Comparison of ENCODE assay signal across 1 cellular context in the genomic region with DNA sequence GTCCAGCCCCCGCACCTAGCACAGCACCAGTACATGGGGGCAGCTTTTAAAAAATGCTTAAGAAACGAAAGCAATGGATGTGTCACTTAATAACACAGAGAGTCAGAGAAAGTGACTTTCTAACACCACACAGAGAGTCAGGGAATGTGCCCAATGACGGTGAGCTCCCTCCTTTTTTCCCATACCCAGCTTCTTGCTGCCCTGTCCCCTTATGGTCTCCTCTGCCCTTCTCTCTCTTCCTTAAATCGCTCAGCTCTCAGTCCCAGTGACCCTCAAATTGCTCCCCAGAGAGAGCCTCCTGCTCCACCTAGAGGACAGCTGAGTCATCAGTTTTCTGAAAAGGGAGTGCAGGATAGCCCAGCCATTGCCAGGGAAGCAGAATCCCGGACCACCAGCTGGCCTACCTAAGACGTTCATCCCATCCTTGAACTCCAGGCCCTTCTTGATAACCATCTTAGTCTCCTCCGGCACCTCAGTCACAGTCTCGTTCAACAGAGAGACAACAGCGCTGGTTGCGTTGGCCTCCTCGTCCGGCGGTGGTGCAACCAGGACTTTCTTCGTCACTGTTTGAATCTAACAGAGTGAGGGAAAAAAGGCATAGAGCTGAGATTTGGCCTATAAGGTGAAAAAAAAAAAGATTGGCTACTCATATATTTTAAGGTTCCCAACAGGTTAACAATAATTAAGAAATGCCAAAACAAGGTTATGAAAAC.
TF ChIP-seq lines count a peak whose summit lies in the region.

No MANE protein-coding gene starts in this region.

TF ChIP-seq in GM23338, 12 proteins besides CTCF, POLR2A, EP300 and RAD21 (continued from another document):
- TF ChIP-seq, protein P1, sequence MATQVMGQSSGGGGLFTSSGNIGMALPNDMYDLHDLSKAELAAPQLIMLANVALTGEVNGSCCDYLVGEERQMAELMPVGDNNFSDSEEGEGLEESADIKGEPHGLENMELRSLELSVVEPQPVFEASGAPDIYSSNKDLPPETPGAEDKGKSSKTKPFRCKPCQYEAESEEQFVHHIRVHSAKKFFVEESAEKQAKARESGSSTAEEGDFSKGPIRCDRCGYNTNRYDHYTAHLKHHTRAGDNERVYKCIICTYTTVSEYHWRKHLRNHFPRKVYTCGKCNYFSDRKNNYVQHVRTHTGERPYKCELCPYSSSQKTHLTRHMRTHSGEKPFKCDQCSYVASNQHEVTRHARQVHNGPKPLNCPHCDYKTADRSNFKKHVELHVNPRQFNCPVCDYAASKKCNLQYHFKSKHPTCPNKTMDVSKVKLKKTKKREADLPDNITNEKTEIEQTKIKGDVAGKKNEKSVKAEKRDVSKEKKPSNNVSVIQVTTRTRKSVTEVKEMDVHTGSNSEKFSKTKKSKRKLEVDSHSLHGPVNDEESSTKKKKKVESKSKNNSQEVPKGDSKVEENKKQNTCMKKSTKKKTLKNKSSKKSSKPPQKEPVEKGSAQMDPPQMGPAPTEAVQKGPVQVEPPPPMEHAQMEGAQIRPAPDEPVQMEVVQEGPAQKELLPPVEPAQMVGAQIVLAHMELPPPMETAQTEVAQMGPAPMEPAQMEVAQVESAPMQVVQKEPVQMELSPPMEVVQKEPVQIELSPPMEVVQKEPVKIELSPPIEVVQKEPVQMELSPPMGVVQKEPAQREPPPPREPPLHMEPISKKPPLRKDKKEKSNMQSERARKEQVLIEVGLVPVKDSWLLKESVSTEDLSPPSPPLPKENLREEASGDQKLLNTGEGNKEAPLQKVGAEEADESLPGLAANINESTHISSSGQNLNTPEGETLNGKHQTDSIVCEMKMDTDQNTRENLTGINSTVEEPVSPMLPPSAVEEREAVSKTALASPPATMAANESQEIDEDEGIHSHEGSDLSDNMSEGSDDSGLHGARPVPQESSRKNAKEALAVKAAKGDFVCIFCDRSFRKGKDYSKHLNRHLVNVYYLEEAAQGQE (IDR thresholded peaks at IDR 0.05; ENCODE audit: unreplicated experiment) = no peak
